ENCODE assay signal across 8 cellular contexts in the genomic region with DNA sequence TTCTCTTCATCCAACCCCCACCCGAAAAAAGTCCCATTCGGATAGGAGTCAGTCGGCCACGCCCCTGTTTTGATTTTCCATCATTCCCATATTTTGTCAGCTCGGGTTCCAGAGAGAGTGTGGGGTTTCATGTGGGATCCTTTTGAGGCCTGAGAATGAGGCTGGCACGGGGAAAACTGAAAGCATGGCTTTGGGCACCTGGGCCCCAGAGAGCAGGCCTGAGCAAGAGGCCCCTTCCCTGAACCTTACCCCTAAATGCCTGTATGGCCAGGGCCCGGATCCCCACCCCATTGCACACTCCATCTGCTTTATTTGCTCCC. TPM values are rescaled to one million over a fixed set of nuclear protein-coding genes. Genes with fewer than 3 reads are reported as not detected.
DNase-seq lines count a peak whose midpoint lies in the region; ATAC-seq and TF ChIP-seq lines count a peak whose summit lies in the region.
"Had no signal": no experiment of that assay in that cellular context is flagged by ENCODE, and none has a peak within 500 bp of the region (broad histone marks: within the 10 kb centered on the region; RNA-seq: fewer than 3 reads in every experiment).

No MANE protein-coding gene starts in this region.

- TF ChIP-seq EP300 in gastroesophageal sphincter (IDR thresholded peaks at IDR 0.05): no peak

- no peak for TF ChIP-seq CTCF in breast epithelium (IDR thresholded peaks at IDR 0.05)
- TF ChIP-seq CTCF in MCF 10A (IDR thresholded peaks at IDR 0.05; ENCODE audit: unreplicated experiment): no peak
- TF ChIP-seq CTCF in gastroesophageal sphincter (IDR thresholded peaks at IDR 0.05): no peak
- TF ChIP-seq CTCF in type B pancreatic cell (conservative IDR thresholded peaks at IDR 0.05): no peak

- BruUV-seq in MCF 10A (replicated peaks; lab: Mats Ljungman, UMichigan): no TSS peak

- H3K4me3 ChIP-seq in breast epithelium (peak overlapping the region; percentile 57 to 77 (median 66)), gastroesophageal sphincter (peak overlapping the region; percentile 45 to 81)

- H3K9me3 Mint-ChIP-seq in MCF 10A (ENCODE audit: unreplicated experiment) (no peaks in the 10 kb centered on the region), type B pancreatic cell (no peaks in the 10 kb centered on the region)

- CTCF ChIA-PET in MCF 10A (lab: Yijun Ruan, JAX) (interaction anchor here (0.5 to 1.4 kb wide), 9 partner anchors 15 to 424 kb away, joined by 3 to 6 read pairs (median 3); no protein-coding TSS in a partner anchor), HEK293T (lab: Yijun Ruan, JAX) (interaction anchor here (1.0 to 1.1 kb wide), 3 partner anchors 91 to 248 kb away, joined by 3 to 4 read pairs (median 3); no protein-coding TSS in a partner anchor)

- H3K4me1 ChIP-seq in breast epithelium (no peaks in the 10 kb centered on the region), gastroesophageal sphincter (peaks cover 3 to 81% (median 5%) of the 10 kb centered on the region in 3 donors)

- intact Hi-C loops in breast epithelium (cut with DNase I; ENCODE audit: low total_unique reads) (no loop called here), MCF 10A (cut with micrococcal nuclease) (no loop called here)

- DNase-seq in breast epithelium (ENCODE audit: low spot score in 2 of 2) (no peak), MCF 10A (ENCODE audit: unreplicated experiment) (no peak), type B pancreatic cell (ENCODE audit: extremely low spot score, unreplicated experiment) (no peak), HEK293T (ENCODE audit: extremely low spot score) (no peak), EL (no peak)
- DNase-seq: activated CD8-positive, alpha-beta memory T cell treated with anti-CD3 and anti-CD28 coated beads, Interleukin-2, amount 50 U/mL, for 4 hours had no signal

- H3K27me3 ChIP-seq in breast epithelium (peaks cover 0 to 90% of the 10 kb centered on the region in 2 donors), gastroesophageal sphincter (no peaks in the 10 kb centered on the region)

- H3K36me3 Mint-ChIP-seq in MCF 10A (ENCODE audit: insufficient read depth, unreplicated experiment) (no peaks in the 10 kb centered on the region), type B pancreatic cell (peaks cover 42% of the 10 kb centered on the region)

- H3K27ac ChIP-seq in breast epithelium (peak overlapping the region; percentile 84 to 96), gastroesophageal sphincter (peak overlapping the region; percentile 91 to 98 (median 96))
- H3K27ac ChIP-seq: BLaER1 treated with 17β-estradiol and CSF1 and Interleukin-3, amounts not matched to agents 10 nM and 100 nM had no signal

- WGBS in gastroesophageal sphincter (ENCODE audit: low coverage in 1 of 2), 2 donors: 0 to 25% methylated on average over 2 to 3 of the region's 7 CpGs

- POLR2A ChIA-PET in MCF 10A (lab: Yijun Ruan, JAX): no interaction called here
- POLR2A ChIA-PET in HEK293T (lab: Yijun Ruan, JAX): interaction anchor here (1.0 to 1.3 kb wide), 2 partner anchors 30 to 36 kb away, joined by 3 to 5 read pairs; no protein-coding TSS in a partner anchor

- peaks cover 33% of the 10 kb centered on the region for H3K27me3 Mint-ChIP-seq in MCF 10A (ENCODE audit: insufficient read depth, unreplicated experiment)
- H3K27me3 Mint-ChIP-seq in type B pancreatic cell: peaks cover 90% of the 10 kb centered on the region

- H3K36me3 ChIP-seq in breast epithelium: no peaks in the 10 kb centered on the region
- H3K36me3 ChIP-seq in gastroesophageal sphincter: no peaks in the 10 kb centered on the region
- H3K36me3 ChIP-seq: BLaER1 treated with 17β-estradiol and CSF1 and Interleukin-3, amounts not matched to agents 10 nM and 100 nM had no signal

- H3K27ac Mint-ChIP-seq in MCF 10A (ENCODE audit: low read depth, unreplicated experiment): no peak overlapping the region
- H3K27ac Mint-ChIP-seq in type B pancreatic cell: peak overlapping the region; percentile 97

- no peak for TF ChIP-seq POLR2A in breast epithelium (IDR thresholded peaks at IDR 0.05)
- TF ChIP-seq POLR2A in gastroesophageal sphincter (IDR thresholded peaks at IDR 0.05): no peak

- ATAC-seq in gastroesophageal sphincter: no peak

- H3K4me1 Mint-ChIP-seq in MCF 10A (ENCODE audit: insufficient read depth, unreplicated experiment) (peaks cover 14% of the 10 kb centered on the region), type B pancreatic cell (ENCODE audit: unreplicated experiment) (peaks cover 53% of the 10 kb centered on the region)

- no peaks in the 10 kb centered on the region for H3K9me3 ChIP-seq in breast epithelium
- H3K9me3 ChIP-seq in gastroesophageal sphincter: no peaks in the 10 kb centered on the region

- H3K4me3 Mint-ChIP-seq in MCF 10A (ENCODE audit: unreplicated experiment) (no peak overlapping the region), type B pancreatic cell (peak overlapping the region; percentile 91)

TF ChIP-seq in HEK293T, 16 proteins besides CTCF, POLR2A, EP300 and RAD21:
- no peak for TF ChIP-seq FOXM1 (IDR thresholded peaks at IDR 0.05; ENCODE audit: borderline replicate concordance)
- no peak for TF ChIP-seq SP1 (IDR thresholded peaks at IDR 0.05)
- TF ChIP-seq SUZ12 (IDR thresholded peaks at IDR 0.05): no peak
- no peak for TF ChIP-seq BHLHE40 (IDR thresholded peaks at IDR 0.05; ENCODE audit: borderline replicate concordance)
- no peak for TF ChIP-seq CTBP1 (IDR thresholded peaks at IDR 0.05; ENCODE audit: borderline replicate concordance)
- no peak for TF ChIP-seq NFRKB (IDR thresholded peaks at IDR 0.05)
- TF ChIP-seq L3MBTL2 (conservative IDR thresholded peaks at IDR 0.05): no peak
- no peak for TF ChIP-seq LEF1 (IDR thresholded peaks at IDR 0.05; ENCODE audit: borderline replicate concordance)
- TF ChIP-seq FOXK2 (IDR thresholded peaks at IDR 0.05): no peak
- TF ChIP-seq FOXA1 (IDR thresholded peaks at IDR 0.05): no peak
- TF ChIP-seq, protein P1, sequence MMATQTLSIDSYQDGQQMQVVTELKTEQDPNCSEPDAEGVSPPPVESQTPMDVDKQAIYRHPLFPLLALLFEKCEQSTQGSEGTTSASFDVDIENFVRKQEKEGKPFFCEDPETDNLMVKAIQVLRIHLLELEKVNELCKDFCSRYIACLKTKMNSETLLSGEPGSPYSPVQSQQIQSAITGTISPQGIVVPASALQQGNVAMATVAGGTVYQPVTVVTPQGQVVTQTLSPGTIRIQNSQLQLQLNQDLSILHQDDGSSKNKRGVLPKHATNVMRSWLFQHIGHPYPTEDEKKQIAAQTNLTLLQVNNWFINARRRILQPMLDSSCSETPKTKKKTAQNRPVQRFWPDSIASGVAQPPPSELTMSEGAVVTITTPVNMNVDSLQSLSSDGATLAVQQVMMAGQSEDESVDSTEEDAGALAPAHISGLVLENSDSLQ (IDR thresholded peaks at IDR 0.05): no peak
- no peak for TF ChIP-seq ELF4 (IDR thresholded peaks at IDR 0.05)
- TF ChIP-seq HDGF (IDR thresholded peaks at IDR 0.05; ENCODE audit: borderline replicate concordance): no peak
- TF ChIP-seq ZNF384 (IDR thresholded peaks at IDR 0.05): no peak

RNA-seq across cellular contexts. Expression of a gene that starts 4.6 kb away (rescaled TPM):
- total RNA-seq in breast epithelium (1 to 10 TPM; 2.2 to 7.5 (median 2.3) TPM), MCF 10A (2022) (0.21 and 0.44 TPM in 2 replicates), gastroesophageal sphincter (10 to 100 TPM in 1 of 4 donors, 1 to 10 TPM in 3; 3.0 to 12.9 (median 6.9) TPM), type B pancreatic cell (ENCODE audit: low replicate concordance) (14.8 and 27.0 TPM in 2 replicates)

RNA-seq across cellular contexts. Expression of a gene that starts 7.3 kb away (rescaled TPM):
- total RNA-seq in breast epithelium (10 to 100 TPM; 13.8 to 36.7 (median 14.4) TPM), MCF 10A (2022) (0.79 and 0.88 TPM in 2 replicates), gastroesophageal sphincter (10 to 100 TPM; 11.4 to 48.7 (median 24.2) TPM), type B pancreatic cell (ENCODE audit: low replicate concordance) (46.9 and 93.7 TPM in 2 replicates)

RNA-seq across cellular contexts. Expression of a gene that starts 10.9 kb away (rescaled TPM):
- total RNA-seq in breast epithelium: 1 to 10 TPM in 2 of 3 donors, under 1 TPM in 1; 0.44 to 2.0 (median 1.4) TPM
- not detected in 2 replicates for total RNA-seq in MCF 10A (2022)
- 1 to 10 TPM in 3 of 4 donors, under 1 TPM in 1; 0.27 to 2.7 (median 1.4) TPM for total RNA-seq in gastroesophageal sphincter
- total RNA-seq in type B pancreatic cell (ENCODE audit: low replicate concordance): 10.1 and 20.8 TPM in 2 replicates

RNA-seq across cellular contexts. Expression of a gene that starts 22.1 kb away (rescaled TPM):
- 10 to 100 TPM in 2 of 3 donors, 1 to 10 TPM in 1; 1.0 to 24.9 (median 18.2) TPM for total RNA-seq in breast epithelium
- 0.37 TPM in 1 of 2 replicates, not detected in the other for total RNA-seq in MCF 10A (2022)
- 10 to 100 TPM in 1 of 4 donors, 1 to 10 TPM in 3; 4.9 to 40.1 (median 5.1) TPM for total RNA-seq in gastroesophageal sphincter
- total RNA-seq in type B pancreatic cell (ENCODE audit: low replicate concordance): 17.6 and 20.3 TPM in 2 replicates

RNA-seq across cellular contexts. Expression of a gene that starts 28.1 kb away (rescaled TPM):
- 10 to 100 TPM in 1 of 3 donors, 1 to 10 TPM in 2; 1.5 to 16.8 (median 4.3) TPM for total RNA-seq in breast epithelium
- total RNA-seq in MCF 10A (2022): not detected in 2 replicates
- total RNA-seq in gastroesophageal sphincter: 1 to 10 TPM in 3 of 4 donors, under 1 TPM in 1; 0.78 to 8.9 (median 3.0) TPM
- 9.8 and 11.7 TPM in 2 replicates for total RNA-seq in type B pancreatic cell (ENCODE audit: low replicate concordance)
